ENCODE assay signal across 26 cellular contexts in genomic region chr2:69226886-69227285, GRCh38.
"Had no signal": no experiment of that assay in that cellular context is flagged by ENCODE, and none has a peak within 500 bp of the region (broad histone marks: within the 10 kb centered on the region; RNA-seq: fewer than 3 reads in every experiment).

No MANE protein-coding gene starts in this region.

- H3K36me3 ChIP-seq: heart right ventricle had no signal

- H3K27ac Mint-ChIP-seq: activated CD4-positive, alpha-beta memory T cell treated with anti-CD3 and anti-CD28 coated beads, Interleukin-2, amount 10 ng/mL, durations not matched to agents 7 days and 5 days; activated CD4-positive, alpha-beta T cell treated with anti-CD3 and anti-CD28 coated beads, Interleukin-2, amount 10 ng/mL, durations not matched to agents 7 days and 5 days; activated naive CD4-positive, alpha-beta T cell treated with anti-CD3 and anti-CD28 coated beads, Interleukin-2, amount 10 ng/mL, durations not matched to agents 7 days and 5 days; activated naive CD4-positive, alpha-beta T cell treated with anti-CD3 and anti-CD28 coated beads, Interleukin-2, amount 50 U/mL, for 72 hours; activated T-cell treated with anti-CD3 and anti-CD28 coated beads, Interleukin-2, amount 50 U/mL, for 24 hours; activated T-cell treated with anti-CD3 and anti-CD28 coated beads, Interleukin-2, amount 50 U/mL, for 72 hours; WTC11 had no signal

- H3K27me3 ChIP-seq: body of pancreas, gastroesophageal sphincter, heart right ventricle had no signal

- H3K27ac ChIP-seq: body of pancreas, epithelial cell of prostate, gastroesophageal sphincter, VCaP had no signal

- H3K4me1 Mint-ChIP-seq: activated CD4-positive, alpha-beta memory T cell treated with anti-CD3 and anti-CD28 coated beads, Interleukin-2, amount 10 ng/mL, durations not matched to agents 7 days and 5 days; activated CD4-positive, alpha-beta T cell treated with anti-CD3 and anti-CD28 coated beads, Interleukin-2, amount 10 ng/mL, durations not matched to agents 7 days and 5 days; activated naive CD4-positive, alpha-beta T cell treated with anti-CD3 and anti-CD28 coated beads, Interleukin-2, amount 10 ng/mL, durations not matched to agents 7 days and 5 days had no signal

- ATAC-seq: activated naive CD4-positive, alpha-beta T cell treated with anti-CD3 and anti-CD28 coated beads, Interleukin-2, amount 50 U/mL, for 72 hours; activated T-cell treated with anti-CD3 and anti-CD28 coated beads, Interleukin-2, amount 50 U/mL, for 72 hours; body of pancreas; gastroesophageal sphincter; heart right ventricle had no signal

- H3K9me3 ChIP-seq: body of pancreas, gastroesophageal sphincter had no signal

- H3K4me3 Mint-ChIP-seq: activated CD4-positive, alpha-beta memory T cell treated with anti-CD3 and anti-CD28 coated beads, Interleukin-2, amount 10 ng/mL, durations not matched to agents 7 days and 5 days; activated CD4-positive, alpha-beta T cell treated with anti-CD3 and anti-CD28 coated beads, Interleukin-2, amount 10 ng/mL, durations not matched to agents 7 days and 5 days; activated naive CD4-positive, alpha-beta T cell treated with anti-CD3 and anti-CD28 coated beads, Interleukin-2, amount 10 ng/mL, durations not matched to agents 7 days and 5 days; activated T-cell treated with anti-CD3 and anti-CD28 coated beads, Interleukin-2, amount 50 U/mL, for 24 hours; activated T-cell treated with anti-CD3 and anti-CD28 coated beads, Interleukin-2, amount 50 U/mL, for 72 hours; WTC11 had no signal

- H3K9me3 Mint-ChIP-seq: activated CD4-positive, alpha-beta memory T cell treated with anti-CD3 and anti-CD28 coated beads, Interleukin-2, amount 10 ng/mL, durations not matched to agents 7 days and 5 days; activated CD4-positive, alpha-beta T cell treated with anti-CD3 and anti-CD28 coated beads, Interleukin-2, amount 10 ng/mL, durations not matched to agents 7 days and 5 days; activated naive CD4-positive, alpha-beta T cell treated with anti-CD3 and anti-CD28 coated beads, Interleukin-2, amount 10 ng/mL, durations not matched to agents 7 days and 5 days; activated naive CD4-positive, alpha-beta T cell treated with anti-CD3 and anti-CD28 coated beads, Interleukin-2, amount 50 U/mL, for 72 hours; activated T-cell treated with anti-CD3 and anti-CD28 coated beads, Interleukin-2, amount 50 U/mL, for 24 hours had no signal

- H3K36me3 Mint-ChIP-seq: activated naive CD4-positive, alpha-beta T cell treated with anti-CD3 and anti-CD28 coated beads, Interleukin-2, amount 10 ng/mL, durations not matched to agents 7 days and 5 days; activated naive CD4-positive, alpha-beta T cell treated with anti-CD3 and anti-CD28 coated beads, Interleukin-2, amount 50 U/mL, for 72 hours had no signal

- DNase-seq: activated CD4-positive, alpha-beta memory T cell treated with anti-CD3 and anti-CD28 coated beads, Interleukin-2, amount 10 ng/mL, durations not matched to agents 7 days and 5 days; activated CD4-positive, alpha-beta T cell treated with anti-CD3 and anti-CD28 coated beads for 1 hour; activated CD4-positive, alpha-beta T cell treated with anti-CD3 and anti-CD28 coated beads for 4 hours; activated CD4-positive, alpha-beta T cell treated with anti-CD3 and anti-CD28 coated beads, Interleukin-2, amount 10 ng/mL, durations not matched to agents 7 days and 5 days; activated CD4-positive, alpha-beta T cell treated with anti-CD3 and anti-CD28 coated beads, Interleukin-2, amount 50 U/mL, for 4 hours; activated CD8-positive, alpha-beta memory T cell treated with anti-CD3 and anti-CD28 coated beads, Interleukin-2, amount 50 U/mL, for 48 hours; activated gamma-delta T cell; activated naive CD4-positive, alpha-beta T cell; activated naive CD4-positive, alpha-beta T cell treated with anti-CD3 and anti-CD28 coated beads, Interleukin-2, amount 10 ng/mL, durations not matched to agents 7 days and 5 days; activated T-cell treated with anti-CD3 and anti-CD28 coated beads for 4 hours; activated T-cell treated with anti-CD3 and anti-CD28 coated beads, Interleukin-2, amount 50 U/mL, for 24 hours; activated T-cell treated with anti-CD3 and anti-CD28 coated beads, Interleukin-2, amount 50 U/mL, for 72 hours; amniotic stem cell; anterior cingulate cortex; body of pancreas; caudate nucleus; effector CD8-positive, alpha-beta T cell; foreskin melanocyte; heart right ventricle; T-helper 1 cell; T-helper 2 cell had no signal

- H3K4me3 ChIP-seq: body of pancreas, gastroesophageal sphincter, heart right ventricle had no signal
